ENCODE assay signal across 16 cellular contexts in the genomic region with DNA sequence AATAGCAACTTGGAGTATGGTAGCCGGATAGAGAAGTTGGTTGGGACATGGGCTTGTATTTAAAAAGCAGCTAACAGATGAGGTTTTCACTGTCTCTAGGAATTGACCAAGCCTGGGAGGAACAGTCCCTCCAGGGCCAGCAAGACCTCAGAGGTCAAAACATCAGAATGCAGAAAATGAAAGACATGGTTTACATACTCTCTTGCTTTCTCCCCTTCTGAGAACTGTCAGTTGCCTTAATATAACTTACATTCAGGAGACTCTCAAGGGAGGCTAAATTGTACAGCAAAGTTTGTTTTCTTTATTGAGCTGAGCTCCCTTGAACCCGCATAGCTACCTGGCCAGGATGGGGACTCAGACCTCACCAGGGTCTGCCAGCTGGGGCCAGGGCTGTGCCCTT.
DNase-seq lines count a peak whose midpoint lies in the region; TF ChIP-seq lines count a peak whose summit lies in the region.
"Had no signal": no experiment of that assay in that cellular context is flagged by ENCODE, and none has a peak within 500 bp of the region (broad histone marks: within the 10 kb centered on the region; RNA-seq: fewer than 3 reads in every experiment).

No MANE protein-coding gene starts in this region.

- no peaks in the 10 kb centered on the region for H4K20me1 ChIP-seq in smooth muscle cell (ENCODE audit: low read depth)
- H4K20me1 ChIP-seq: BLaER1 had no signal

- H3K9me3 Mint-ChIP-seq in Calu3 (ENCODE audit: low read depth, unreplicated experiment) = no peaks in the 10 kb centered on the region
- H3K9me3 Mint-ChIP-seq: CD4-positive, alpha-beta memory T cell; GM23338; IgD-negative memory B cell had no signal

- no peak overlapping the region for H2AFZ ChIP-seq in smooth muscle cell (ENCODE audit: low read depth)
- H2AFZ ChIP-seq: GM23338 had no signal

- no peaks in the 10 kb centered on the region for H3K27me3 Mint-ChIP-seq in Calu3 (ENCODE audit: unreplicated experiment)

- no peak overlapping the region for H3K4me3 Mint-ChIP-seq in Calu3 (ENCODE audit: low read depth, unreplicated experiment)
- H3K4me3 Mint-ChIP-seq: CD14-positive monocyte; CD4-positive, alpha-beta memory T cell; GM23338; IgD-negative memory B cell had no signal

- H3K36me3 Mint-ChIP-seq in Calu3 (ENCODE audit: insufficient read depth, unreplicated experiment) = peaks cover 6% of the 10 kb centered on the region
- H3K36me3 Mint-ChIP-seq: CD4-positive, alpha-beta memory T cell; IgD-negative memory B cell had no signal

- H3K27ac Mint-ChIP-seq in Calu3 (ENCODE audit: unreplicated experiment) = peak overlapping the region; percentile 85
- H3K27ac Mint-ChIP-seq: CD4-positive, alpha-beta memory T cell; GM23338; IgD-negative memory B cell had no signal

- 100% methylated on average over 2 of the region's 2 CpGs for WGBS in esophagus muscularis mucosa
- 95% methylated on average over 2 of the region's 2 CpGs for WGBS in smooth muscle cell (ENCODE audit: low lambda C conversion rate)

- H3K36me3 ChIP-seq in esophagus muscularis mucosa = no peaks in the 10 kb centered on the region
- no peaks in the 10 kb centered on the region for H3K36me3 ChIP-seq in smooth muscle cell (ENCODE audit: low read depth)
- H3K36me3 ChIP-seq: BLaER1 had no signal

- DNase-seq in Calu3 = no peak
- peak; percentile 15 for DNase-seq in M059J (ENCODE audit: low read depth)
- DNase-seq in esophagus muscularis mucosa (ENCODE audit: extremely low spot score) = peak; percentile 39
- DNase-seq in smooth muscle cell (lab: John Stamatoyannopoulos, UW; ENCODE audit: unreplicated experiment) = no peak
- DNase-seq in activated gamma-delta T cell (lab: John Stamatoyannopoulos, UW) = no peak
- no peak for DNase-seq in activated CD4-positive, alpha-beta T cell treated with anti-CD3 and anti-CD28 coated beads for 48 hours
- DNase-seq in epidermal melanocyte (ENCODE audit: insufficient read length, low spot score) = no peak
- DNase-seq: 8988T; CD4-positive, alpha-beta memory T cell; DMS 273 treated with DMSO at 0.1 percent for 48 hours; DMS53; DND-41 had no signal

- no peaks in the 10 kb centered on the region for H3F3A ChIP-seq in smooth muscle cell (ENCODE audit: low read depth)

- TF ChIP-seq CTCF in Calu3 (IDR thresholded peaks at IDR 0.05; ENCODE audit: unreplicated experiment) (no peak), esophagus muscularis mucosa (IDR thresholded peaks at IDR 0.05) (no peak), smooth muscle cell (IDR thresholded peaks at IDR 0.05; ENCODE audit: borderline replicate concordance, insufficient read depth, poor library complexity, severe bottlenecking) (no peak)

- no TSS peak for BruUV-seq in Calu3 (replicated peaks; lab: Mats Ljungman, UMichigan)

- CTCF ChIA-PET in Calu3 (lab: Charles Lee) = no interaction called here

- TF ChIP-seq EP300 in esophagus muscularis mucosa (IDR thresholded peaks at IDR 0.05) = no peak

- TF ChIP-seq POLR2A in esophagus muscularis mucosa (IDR thresholded peaks at IDR 0.05; ENCODE audit: low read depth) = no peak

- H3K9ac ChIP-seq in smooth muscle cell (ENCODE audit: low read depth) = no peak overlapping the region
- H3K9ac ChIP-seq: BLaER1 had no signal

- no peaks in the 10 kb centered on the region for H3K4me1 ChIP-seq in esophagus muscularis mucosa
- H3K4me1 ChIP-seq in smooth muscle cell (ENCODE audit: low read depth) = peaks cover 4% of the 10 kb centered on the region

- H3K4me3 ChIP-seq in esophagus muscularis mucosa (no peak overlapping the region), smooth muscle cell (no peak overlapping the region)
- H3K4me3 ChIP-seq: BLaER1, GM23338 had no signal

- H3K4me2 ChIP-seq in smooth muscle cell = peak overlapping the region; percentile 21
- H3K4me2 ChIP-seq: BLaER1, GM23338 had no signal

- no peaks in the 10 kb centered on the region for H3K27me3 ChIP-seq in esophagus muscularis mucosa
- no peaks in the 10 kb centered on the region for H3K27me3 ChIP-seq in smooth muscle cell (ENCODE audit: low read depth)
- H3K27me3 ChIP-seq: BLaER1 had no signal

- H3K9me3 ChIP-seq in esophagus muscularis mucosa (no peaks in the 10 kb centered on the region), smooth muscle cell (replicated peaks; ENCODE audit: low read depth) (no peaks in the 10 kb centered on the region)
- H3K9me3 ChIP-seq: BLaER1 had no signal

- no peaks in the 10 kb centered on the region for H3K79me2 ChIP-seq in smooth muscle cell (ENCODE audit: low read depth)

- intact Hi-C loops in Calu3 (cut with micrococcal nuclease; ENCODE audit: unreplicated experiment) = no loop called here
- intact Hi-C loops in esophagus muscularis mucosa (cut with DNase I) = no loop called here

- no peak overlapping the region for H3K27ac ChIP-seq in esophagus muscularis mucosa (replicated peaks in 1 of 4)
- peak overlapping the region; percentile 83 for H3K27ac ChIP-seq in smooth muscle cell (ENCODE audit: low read depth)
- H3K27ac ChIP-seq: BLaER1 had no signal

- peaks cover 27% of the 10 kb centered on the region for H3K4me1 Mint-ChIP-seq in Calu3 (ENCODE audit: low read depth, unreplicated experiment)
- H3K4me1 Mint-ChIP-seq: CD14-positive monocyte; CD4-positive, alpha-beta memory T cell; IgD-negative memory B cell had no signal

Comparison
In these comparisons a context has a peak if more than half of its experiments do, and no peak if none do; other contexts are left out.
1. DNase-seq: peak in M059J (single experiment) and esophagus muscularis mucosa (single experiment); none in Calu3 (single experiment), smooth muscle cell (single experiment), activated gamma-delta T cell (single experiment), activated CD4-positive, alpha-beta T cell treated with anti-CD3 and anti-CD28 coated beads for 48 hours (single experiment) and epidermal melanocyte (single experiment).